In the genomic region with DNA sequence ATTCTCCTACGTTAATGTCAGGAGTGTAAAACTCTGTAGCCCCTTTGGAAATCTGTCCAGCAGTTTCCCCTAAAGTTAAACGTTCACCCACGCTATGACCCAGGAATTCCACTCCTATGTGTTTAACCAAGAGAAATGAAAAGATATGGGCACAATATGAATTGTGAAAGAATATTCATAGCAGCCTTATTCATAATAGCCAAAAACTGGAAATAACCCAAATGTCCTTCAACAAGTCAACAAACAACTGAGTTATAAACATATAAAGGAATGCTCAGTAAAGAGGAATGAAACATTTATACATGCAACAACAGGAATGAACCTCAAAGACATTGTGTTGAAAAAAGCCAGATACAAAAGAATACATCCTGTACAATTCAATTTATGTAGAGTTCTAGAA, we compare ENCODE assay signal across 27 cellular contexts.
"Had no signal": no experiment of that assay in that cellular context is flagged by ENCODE, and none has a peak within 500 bp of the region (broad histone marks: within the 10 kb centered on the region; RNA-seq: fewer than 3 reads in every experiment).

No MANE protein-coding gene starts in this region.

- H3K9ac ChIP-seq: KMS-11 had no signal

- H3K4me2 ChIP-seq: KMS-11 had no signal

- H3K27ac ChIP-seq: ascending aorta, body of pancreas, KMS-11, SK-N-MC, WERI-Rb-1 had no signal

- DNase-seq: activated CD4-positive, alpha-beta memory T cell treated with anti-CD3 and anti-CD28 coated beads, Interleukin-2, amount 10 ng/mL, durations not matched to agents 7 days and 5 days; activated CD4-positive, alpha-beta T cell treated with anti-CD3 and anti-CD28 coated beads for 36 hours; activated CD4-positive, alpha-beta T cell treated with anti-CD3 and anti-CD28 coated beads, Interleukin-2, amount 50 U/mL, for 1 hour; activated naive CD4-positive, alpha-beta T cell treated with anti-CD3 and anti-CD28 coated beads, Interleukin-2, amount 50 U/mL, for 16 hours; activated naive CD8-positive, alpha-beta T cell treated with anti-CD3 and anti-CD28 coated beads, Interleukin-2, amount 10 ng/mL, durations not matched to agents 7 days and 5 days; activated T-cell treated with anti-CD3 and anti-CD28 coated beads for 4 hours; activated T-cell treated with anti-CD3 and anti-CD28 coated beads, Interleukin-2, amount 50 U/mL, for 72 hours; amniotic stem cell; body of pancreas; MV-4-11; NCI-H1092 treated with DMSO at 0.1 percent for 48 hours; NCI-H1417 treated with DMSO at 0.1 percent for 48 hours; NCI-H1694; NCI-H2029; NCI-H2107; NCI-H2171 treated with DMSO at 0.1 percent for 48 hours; NCI-H226; NCI-H526; NCI-H774; RPMI8226; T-helper 1 cell; WERI-Rb-1 had no signal

- H3K4me3 ChIP-seq: ascending aorta, body of pancreas, SK-N-MC had no signal

- H3K36me3 ChIP-seq: ascending aorta, WERI-Rb-1 had no signal

- H3K27me3 ChIP-seq: ascending aorta, body of pancreas had no signal

- H3K9me3 ChIP-seq: ascending aorta, body of pancreas had no signal

- H3K4me1 ChIP-seq: ascending aorta, body of pancreas had no signal

- ATAC-seq: activated CD4-positive, alpha-beta T cell treated with anti-CD3 and anti-CD28 coated beads for 36 hours; activated T-cell treated with anti-CD3 and anti-CD28 coated beads, Interleukin-2, amount 50 U/mL, for 72 hours; body of pancreas; Panc1; Right ventricle myocardium inferior had no signal
